11 cellular contexts compared by ENCODE assay signal in the genomic region with DNA sequence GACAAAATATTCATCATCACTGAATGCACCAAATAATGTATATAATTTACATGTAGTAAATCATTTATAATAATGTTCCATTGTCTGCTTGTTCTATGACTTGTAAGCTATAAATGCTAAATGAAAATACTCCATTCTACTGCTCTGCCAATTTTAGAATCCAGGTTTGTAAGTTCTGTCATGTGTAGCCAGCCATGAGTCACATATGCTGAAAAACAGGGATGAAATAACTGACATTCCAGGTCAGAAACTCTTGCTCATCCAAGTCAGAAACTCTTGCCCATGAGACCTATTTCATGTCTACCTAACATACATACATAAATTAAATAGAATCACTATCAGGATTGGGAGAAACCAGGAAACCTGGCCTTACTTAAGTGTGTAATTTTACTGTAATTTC.
DNase-seq lines count a peak whose midpoint lies in the region; ATAC-seq and TF ChIP-seq lines count a peak whose summit lies in the region.
"Had no signal": no experiment of that assay in that cellular context is flagged by ENCODE, and none has a peak within 500 bp of the region (broad histone marks: within the 10 kb centered on the region; RNA-seq: fewer than 3 reads in every experiment).

No MANE protein-coding gene starts in this region.

- no peak overlapping the region for H3K4me3 Mint-ChIP-seq in T-helper 1 cell treated with Interleukin-12 subunit alpha and Interleukin-12 subunit beta and Interleukin-4 antibody, amounts not matched to agents 30 μg/mL and 1 μg/mL, for 36 hours
- H3K4me3 Mint-ChIP-seq: neural progenitor cell had no signal

- H3K4me1 ChIP-seq in gastrocnemius medialis, result peaks cover 14 to 22% of the 10 kb centered on the region in 2 donors
- H3K4me1 ChIP-seq: neural progenitor cell had no signal

- in situ Hi-C loops in gastrocnemius medialis (cut with MboI; ENCODE audit: low sequenced_read_pairs in 4 of 4), result no loop called here

- H3K4me1 Mint-ChIP-seq in T-helper 1 cell treated with Interleukin-12 subunit alpha and Interleukin-12 subunit beta and Interleukin-4 antibody, amounts not matched to agents 30 μg/mL and 1 μg/mL, for 36 hours (ENCODE audit: low read depth), result peaks cover 46% of the 10 kb centered on the region
- H3K4me1 Mint-ChIP-seq: neural progenitor cell had no signal

- ATAC-seq in gastrocnemius medialis, result peak; percentile 56 to 79
- ATAC-seq: HCT116 had no signal

- DNase-seq in T-helper 1 cell, result no peak
- no peak for DNase-seq in SK-N-MC (ENCODE audit: low read depth, low spot score)
- peak; percentile 89 for DNase-seq in fibroblast of mammary gland (ENCODE audit: low read depth)
- DNase-seq in gastrocnemius medialis, result no peak
- DNase-seq in NCI-H2227 (lab: John Stamatoyannopoulos, UW; ENCODE audit: unreplicated experiment), result no peak
- no peak for DNase-seq in islet precursor cell
- no peak for DNase-seq in dorsolateral prefrontal cortex

- H3K9me3 ChIP-seq in SK-N-MC (ENCODE audit: low read depth, low read length), result peaks cover 4% of the 10 kb centered on the region; the same call in 1 of the 2 replicates
- no peaks in the 10 kb centered on the region for H3K9me3 ChIP-seq in gastrocnemius medialis

- H3K27me3 Mint-ChIP-seq in T-helper 1 cell treated with Interleukin-12 subunit alpha and Interleukin-12 subunit beta and Interleukin-4 antibody, amounts not matched to agents 30 μg/mL and 1 μg/mL, for 36 hours (ENCODE audit: low read depth), result no peaks in the 10 kb centered on the region

- TF ChIP-seq POLR2A in gastrocnemius medialis (IDR thresholded peaks at IDR 0.05), result no peak

- H3K9ac ChIP-seq in SK-N-MC (ENCODE audit: insufficient read length), result no peak overlapping the region
- H3K9ac ChIP-seq: neural progenitor cell had no signal

- peaks cover 36% of the 10 kb centered on the region for H3K36me3 Mint-ChIP-seq in T-helper 1 cell treated with Interleukin-12 subunit alpha and Interleukin-12 subunit beta and Interleukin-4 antibody, amounts not matched to agents 30 μg/mL and 1 μg/mL, for 36 hours (ENCODE audit: low read depth)

- peaks cover 10% of the 10 kb centered on the region for H3K9me3 Mint-ChIP-seq in T-helper 1 cell treated with Interleukin-12 subunit alpha and Interleukin-12 subunit beta and Interleukin-4 antibody, amounts not matched to agents 30 μg/mL and 1 μg/mL, for 36 hours

- peak overlapping the region; percentile 78 for H3K27ac Mint-ChIP-seq in T-helper 1 cell treated with Interleukin-12 subunit alpha and Interleukin-12 subunit beta and Interleukin-4 antibody, amounts not matched to agents 30 μg/mL and 1 μg/mL, for 36 hours
- H3K27ac Mint-ChIP-seq: neural progenitor cell had no signal

- H3K27me3 ChIP-seq in gastrocnemius medialis (no peaks in the 10 kb centered on the region), dorsolateral prefrontal cortex (no peaks in the 10 kb centered on the region)
- H3K27me3 ChIP-seq: neural progenitor cell had no signal

- H3K27ac ChIP-seq in SK-N-MC (peak overlapping the region; percentile 37), gastrocnemius medialis (peak overlapping the region in 2 of 4 donors; percentile 13 to 41), dorsolateral prefrontal cortex (peak overlapping the region in 3 of 59 donors; percentile 4 to 32 (median 5))
- H3K27ac ChIP-seq: 22Rv1, neural progenitor cell had no signal

- no peak for TF ChIP-seq CTCF in fibroblast of mammary gland (conservative IDR thresholded peaks at IDR 0.05; ENCODE audit: control insufficient read depth, insufficient read depth, low read depth, low read length)
- TF ChIP-seq CTCF in gastrocnemius medialis (IDR thresholded peaks at IDR 0.05 in 4 of 5, conservative IDR thresholded peaks at IDR 0.05 in 1 of 5), result no peak
- TF ChIP-seq CTCF in dorsolateral prefrontal cortex (IDR thresholded peaks at IDR 0.05 in 54 of 56, conservative IDR thresholded peaks at IDR 0.05 in 2 of 56; ENCODE audit: low read depth in 1 of 56, partially characterized antibody in 56 of 56), result no peak

- no peak overlapping the region for H3K4me3 ChIP-seq in SK-N-MC
- H3K4me3 ChIP-seq in fibroblast of mammary gland (ENCODE audit: control insufficient read depth, low read depth, low read length), result no peak overlapping the region
- no peak overlapping the region for H3K4me3 ChIP-seq in gastrocnemius medialis
- no peak overlapping the region for H3K4me3 ChIP-seq in dorsolateral prefrontal cortex
- H3K4me3 ChIP-seq: neural progenitor cell had no signal

- intact Hi-C loops in gastrocnemius medialis (cut with DNase I; ENCODE audit: low total_unique reads) (no loop called here), dorsolateral prefrontal cortex (cut with DNase I) (no loop called here)

- H3K36me3 ChIP-seq in SK-N-MC (ENCODE audit: insufficient read depth, low read length) (peaks cover 22% of the 10 kb centered on the region), gastrocnemius medialis (no peaks in the 10 kb centered on the region)
